19 cellular contexts compared by ENCODE assay signal in genomic region chr15:69296606-69297005, GRCh38. TPM values are rescaled to one million over a fixed set of nuclear protein-coding genes. Genes with fewer than 3 reads are reported as not detected.
DNase-seq lines count a peak whose midpoint lies in the region; ATAC-seq, FAIRE-seq and TF ChIP-seq lines count a peak whose summit lies in the region.
"Had no signal": no experiment of that assay in that cellular context is flagged by ENCODE, and none has a peak within 500 bp of the region (broad histone marks: within the 10 kb centered on the region; RNA-seq: fewer than 3 reads in every experiment).

No MANE protein-coding gene starts in this region.

- no peak for TF ChIP-seq RAD21 in SK-N-SH (IDR thresholded peaks at IDR 0.05; ENCODE audit: low read length)

- WGBS in SK-N-SH (ENCODE audit: low lambda C conversion rate) = 91% methylated on average over 6 of the region's 6 CpGs
- 80 to 87% methylated on average over 6 of the region's 6 CpGs for WGBS in body of pancreas, 2 donors

- no peaks in the 10 kb centered on the region for H3K4me1 ChIP-seq in RWPE2 (ENCODE audit: insufficient read depth, poor library complexity, severe bottlenecking)
- H3K4me1 ChIP-seq in upper lobe of right lung = peaks cover 11% of the 10 kb centered on the region
- peaks cover 0 to 10% of the 10 kb centered on the region in 2 experiments; a peak in 1 of 4 replicates for H3K4me1 ChIP-seq in SK-N-SH (ENCODE audit: control insufficient read depth in 1 of 2, insufficient read depth in 2 of 2, low read depth in 1 of 2, low read length in 1 of 2)
- peaks cover 33% of the 10 kb centered on the region for H3K4me1 ChIP-seq in body of pancreas
- H3K4me1 ChIP-seq: BLaER1 had no signal

- H3F3A ChIP-seq in SK-N-SH (replicated peaks; ENCODE audit: insufficient read depth) = no peaks in the 10 kb centered on the region

- H3K9me3 ChIP-seq in RWPE2 (ENCODE audit: severe bottlenecking) (no peaks in the 10 kb centered on the region), upper lobe of right lung (no peaks in the 10 kb centered on the region), SK-N-SH (no peaks in the 10 kb centered on the region), body of pancreas (no peaks in the 10 kb centered on the region)
- H3K9me3 ChIP-seq: BLaER1, HAP-1 had no signal

- H3K36me3 ChIP-seq in RWPE2 (ENCODE audit: low read depth) (no peaks in the 10 kb centered on the region), upper lobe of right lung (no peaks in the 10 kb centered on the region), SK-N-SH (replicated peaks in 1 of 2; ENCODE audit: control insufficient read depth in 1 of 2, insufficient read depth in 2 of 2, low read length in 1 of 2) (no peaks in the 10 kb centered on the region), body of pancreas (replicated peaks in 1 of 2; ENCODE audit: insufficient read depth in 1 of 2, low read depth in 2 of 2) (no peaks in the 10 kb centered on the region)
- H3K36me3 ChIP-seq: BLaER1, HAP-1 had no signal

- intact Hi-C loops in left colon (cut with DNase I, micrococcal nuclease) = no loop called here
- intact Hi-C loops in posterior vena cava (cut with DNase I) = no loop called here
- intact Hi-C loops in upper lobe of right lung (cut with DNase I) = no loop called here
- intact Hi-C loops in body of pancreas (cut with DNase I) = no loop called here

- no peak overlapping the region for H2AFZ ChIP-seq in SK-N-SH (ENCODE audit: low read depth)

- H3K27ac ChIP-seq in RWPE2 (ENCODE audit: poor library complexity, severe bottlenecking) (no peak overlapping the region), upper lobe of right lung (no peak overlapping the region), SK-N-SH (ENCODE audit: low read depth in 2 of 2, low read length in 1 of 2) (no peak overlapping the region), body of pancreas (no peak overlapping the region)
- H3K27ac ChIP-seq: BLaER1, HL-60 had no signal

- CTCF ChIA-PET in SK-N-SH (lab: Yijun Ruan, JAX) = interaction anchor here (0.8 to 1.3 kb wide), 3 partner anchors 29 to 83 kb away, joined by 3 to 4 read pairs (median 3); no protein-coding TSS in a partner anchor

- TF ChIP-seq CTCF in RWPE2 (IDR thresholded peaks at IDR 0.05; ENCODE audit: poor library complexity, severe bottlenecking) (no peak), upper lobe of right lung (IDR thresholded peaks at IDR 0.05) (no peak), SK-N-SH (IDR thresholded peaks at IDR 0.05) (no peak), body of pancreas (IDR thresholded peaks at IDR 0.05) (no peak)

- H3K4me3 ChIP-seq in RWPE2 (ENCODE audit: severe bottlenecking) (no peak overlapping the region), upper lobe of right lung (peak overlapping the region; percentile 64), SK-N-SH (ENCODE audit: low read depth in 2 of 2, low read length in 1 of 2) (no peak overlapping the region), body of pancreas (no peak overlapping the region)
- H3K4me3 ChIP-seq: BLaER1, HAP-1, K562 had no signal

- no peak for TF ChIP-seq POLR2A in body of pancreas (IDR thresholded peaks at IDR 0.05)

- POLR2A ChIA-PET in SK-N-SH (lab: Yijun Ruan, JAX) = no interaction called here

- ATAC-seq in RWPE2 (ENCODE audit: low read depth) (no peak), left colon (peak; percentile 49), upper lobe of right lung (no peak), body of pancreas (no peak)
- ATAC-seq: K562 had no signal

- H4K20me1 ChIP-seq in SK-N-SH (ENCODE audit: insufficient read depth) = no peaks in the 10 kb centered on the region
- H4K20me1 ChIP-seq: BLaER1 had no signal

- H3K27me3 ChIP-seq in RWPE2 (ENCODE audit: insufficient read depth, poor library complexity, severe bottlenecking) (peaks cover 8% of the 10 kb centered on the region), upper lobe of right lung (no peaks in the 10 kb centered on the region), SK-N-SH (ENCODE audit: insufficient read depth) (no peaks in the 10 kb centered on the region), body of pancreas (no peaks in the 10 kb centered on the region)
- H3K27me3 ChIP-seq: BLaER1 had no signal

- TF ChIP-seq EP300 in SK-N-SH (IDR thresholded peaks at IDR 0.05; ENCODE audit: borderline replicate concordance in 1 of 2, low read depth in 1 of 2, low read length in 1 of 2) = no peak

- peak; percentile 29 for DNase-seq in RWPE2 (ENCODE audit: low spot score)
- no peak for DNase-seq in left colon
- peak; percentile 26 for DNase-seq in posterior vena cava (ENCODE audit: low spot score)
- DNase-seq in upper lobe of right lung = peak; percentile 19
- DNase-seq in RCC 7860 (ENCODE audit: low spot score) = no peak
- DNase-seq in SK-N-SH = no peak
- DNase-seq in body of pancreas = no peak
- DNase-seq in NCI-H128 (lab: John Stamatoyannopoulos, UW; ENCODE audit: unreplicated experiment) = no peak
- DNase-seq: CD4-positive, alpha-beta memory T cell; DMS153; DMS79; GDM1 had no signal

- no peak overlapping the region for H3K9ac ChIP-seq in SK-N-SH
- H3K9ac ChIP-seq: BLaER1 had no signal

- no peak for FAIRE-seq in RCC 7860 (lab: Jason Lieb, UNC)
- FAIRE-seq: GM12892, GM18507, K562 had no signal

- no peaks in the 10 kb centered on the region for H3K79me2 ChIP-seq in SK-N-SH (ENCODE audit: insufficient read depth)

- no peak overlapping the region for H3K4me2 ChIP-seq in SK-N-SH
- H3K4me2 ChIP-seq: BLaER1 had no signal

- H3K9me2 ChIP-seq in SK-N-SH = no peaks in the 10 kb centered on the region

TF ChIP-seq in SK-N-SH, 30 proteins besides CTCF, POLR2A, EP300 and RAD21 (continues in another document):
- TF ChIP-seq YY1 (IDR thresholded peaks at IDR 0.05; ENCODE audit: low read depth) (no peak), PBX3 (IDR thresholded peaks at IDR 0.05) (no peak), REST (IDR thresholded peaks at IDR 0.05; ENCODE audit: low read depth, low read length) (no peak), EZH2phosphoT487 (IDR thresholded peaks at IDR 0.05; ENCODE audit: borderline replicate concordance, low read depth) (no peak), ZBTB33 (IDR thresholded peaks at IDR 0.05; ENCODE audit: borderline replicate concordance, low read depth) (no peak), SIN3A (IDR thresholded peaks at IDR 0.05; ENCODE audit: borderline replicate concordance, low read depth, low read length) (no peak), MXI1 (IDR thresholded peaks at IDR 0.05; ENCODE audit: low read depth, low read length) (no peak), GATA2 (CRISPR knock-in tag; IDR thresholded peaks at IDR 0.05) (no peak), NRF1 (IDR thresholded peaks at IDR 0.05; ENCODE audit: low read depth, low read length) (no peak), RCOR1 (IDR thresholded peaks at IDR 0.05; ENCODE audit: low read length) (no peak), POLR2AphosphoS5 (IDR thresholded peaks at IDR 0.05; ENCODE audit: low read depth, low read length) (no peak)

RNA-seq across cellular contexts. Expression of gene PAQR5, which starts 2.1 kb away (rescaled TPM):
- total RNA-seq in left colon (10 to 100 TPM; 62.3 to 63.6 TPM), posterior vena cava (1 to 10 TPM in 1 of 2 donors, under 1 TPM in 1; 0.29 to 1.2 TPM), upper lobe of right lung (37.9 TPM), body of pancreas (10 to 100 TPM in 1 of 2 donors, 1 to 10 TPM in 1; 6.5 to 11.5 TPM)
- polyA plus RNA-seq in SK-N-SH (2012; rRNA removed) = 3.9 and 4.3 TPM in 2 replicates
- 2.5 and 4.6 TPM in 2 replicates for polyA plus RNA-seq in SK-N-SH (2012; cell fraction: cytosol; rRNA removed)
- polyA plus RNA-seq in SK-N-SH (2012; cell fraction: nucleus; rRNA removed) = 2.5 and 3.8 TPM in 2 replicates
- polyA plus RNA-seq: CD14-positive monocyte; CD4-positive, alpha-beta memory T cell had no signal

Comparison
In these comparisons a context has a peak if more than half of its experiments do, and no peak if none do; other contexts are left out.
1. DNase-seq: peak in RWPE2 (single experiment), posterior vena cava (single experiment) and upper lobe of right lung (single experiment); none in left colon (0 of 2), RCC 7860 (single experiment), SK-N-SH (single experiment), body of pancreas (0 of 4) and NCI-H128 (single experiment).